Comparison of ENCODE assay signal across 26 cellular contexts in the genomic region with DNA sequence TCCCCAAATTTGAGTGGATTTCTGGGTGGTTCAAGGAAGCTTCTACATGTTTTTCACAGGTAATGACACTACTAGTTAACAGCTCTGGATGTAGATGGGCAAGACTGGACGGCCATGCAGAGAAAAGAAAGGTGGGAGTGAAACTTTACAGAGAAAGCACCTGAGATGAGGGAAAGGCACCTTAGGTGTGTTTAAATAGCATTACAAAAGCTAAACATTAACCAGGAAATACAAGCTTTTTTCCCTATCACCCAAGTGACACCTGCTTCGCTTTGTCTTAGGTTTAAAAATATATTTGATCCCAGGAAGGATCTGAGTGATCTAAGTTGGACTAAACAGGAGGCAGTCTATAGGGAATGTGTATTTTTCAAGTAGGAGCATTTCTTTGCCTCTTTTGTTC. TPM values are rescaled to one million over a fixed set of nuclear protein-coding genes. Genes with fewer than 3 reads are reported as not detected.
"Had no signal": no experiment of that assay in that cellular context is flagged by ENCODE, and none has a peak within 500 bp of the region (broad histone marks: within the 10 kb centered on the region; RNA-seq: fewer than 3 reads in every experiment).

No MANE protein-coding gene starts in this region.

- ATAC-seq: foreskin keratinocyte, left ventricle myocardium superior, WTC11 had no signal

- H3K36me3 Mint-ChIP-seq: activated naive CD4-positive, alpha-beta T cell treated with anti-CD3 and anti-CD28 coated beads, Interleukin-2, amount 10 ng/mL, durations not matched to agents 7 days and 5 days; mesothelial cell of epicardium; WTC11 had no signal

- H3K4me3 Mint-ChIP-seq: activated naive CD4-positive, alpha-beta T cell treated with anti-CD3 and anti-CD28 coated beads, Interleukin-2, amount 10 ng/mL, durations not matched to agents 7 days and 5 days; mesothelial cell of epicardium; WTC11 had no signal

- H3K27ac Mint-ChIP-seq: activated naive CD4-positive, alpha-beta T cell treated with anti-CD3 and anti-CD28 coated beads, Interleukin-2, amount 10 ng/mL, durations not matched to agents 7 days and 5 days; mesothelial cell of epicardium; WTC11 had no signal

- H3K4me3 ChIP-seq: sigmoid colon, thoracic aorta, upper lobe of left lung had no signal

- H3K36me3 ChIP-seq: sigmoid colon, thoracic aorta, upper lobe of left lung had no signal

- H3K4me1 Mint-ChIP-seq: activated naive CD4-positive, alpha-beta T cell treated with anti-CD3 and anti-CD28 coated beads, Interleukin-2, amount 10 ng/mL, durations not matched to agents 7 days and 5 days; mesothelial cell of epicardium; WTC11 had no signal

- H3K9me3 ChIP-seq: sigmoid colon, thoracic aorta, upper lobe of left lung had no signal

- H3K4me1 ChIP-seq: foreskin keratinocyte, sigmoid colon had no signal

- DNase-seq: activated CD8-positive, alpha-beta memory T cell treated with anti-CD3 and anti-CD28 coated beads, Interleukin-2, amount 50 U/mL, for 48 hours; activated naive CD4-positive, alpha-beta T cell treated with anti-CD3 and anti-CD28 coated beads, Interleukin-2, amount 10 ng/mL, durations not matched to agents 7 days and 5 days; activated T-cell treated with anti-CD3 and anti-CD28 coated beads, Interleukin-2, amount 50 U/mL, for 48 hours; amygdala; dermis blood vessel endothelial cell; effector CD8-positive, alpha-beta T cell; foreskin keratinocyte; left ventricle myocardium superior; mammary epithelial cell; occipital lobe; posterior cingulate gyrus; retina; sigmoid colon; stimulated activated CD4-positive, alpha-beta T cell treated with anti-CD3 and anti-CD28 coated beads, Interleukin-2, amount 100 ng/mL, for 48 hours; stimulated activated CD8-positive, alpha-beta memory T cell treated with anti-CD3 and anti-CD28 coated beads, Interleukin-4, amount 100 ng/mL, for 48 hours; stimulated activated naive CD4-positive, alpha-beta T cell; T-helper 1 cell had no signal

- H3K27ac ChIP-seq: foreskin keratinocyte, sigmoid colon, thoracic aorta had no signal

- H3K9me3 Mint-ChIP-seq: activated naive CD4-positive, alpha-beta T cell treated with anti-CD3 and anti-CD28 coated beads, Interleukin-2, amount 10 ng/mL, durations not matched to agents 7 days and 5 days; mesothelial cell of epicardium; WTC11 had no signal

- H3K27me3 ChIP-seq: sigmoid colon, upper lobe of left lung had no signal

RNA-seq across cellular contexts. Expression of a gene that starts 8.3 kb away (rescaled TPM):
- total RNA-seq: activated CD8-positive, alpha-beta memory T cell treated with anti-CD3 and anti-CD28 coated beads for 36 hours; cardiac septum; chondrocyte; dermis blood vessel endothelial cell; foreskin keratinocyte; glomerular endothelial cell; kidney epithelial cell; left ventricle myocardium superior; mammary epithelial cell; mesothelial cell of epicardium; occipital lobe; sigmoid colon; WTC11 had no signal
